26 cellular contexts compared by ENCODE assay signal in genomic region chr1:76891931-76892330, GRCh38. TPM values are rescaled to one million over a fixed set of nuclear protein-coding genes. Genes with fewer than 3 reads are reported as not detected.
A peak's percentile ranks its signal among the peaks of the same experiment; 100 is the strongest.
DNase-seq lines count a peak whose midpoint lies in the region; ATAC-seq, FAIRE-seq and TF ChIP-seq lines count a peak whose summit lies in the region.
"Had no signal": no experiment of that assay in that cellular context is flagged by ENCODE, and none has a peak within 500 bp of the region (broad histone marks: within the 10 kb centered on the region; RNA-seq: fewer than 3 reads in every experiment).

No MANE protein-coding gene starts in this region.

- 44 to 62% methylated on average over 4 of the region's 4 CpGs for WGBS in pancreas, 2 donors

- H3K4me3 ChIP-seq in AG10803 (ENCODE audit: low read length) (no peak overlapping the region), SK-N-MC (peak overlapping the region; percentile 20; the same call in 1 of the 2 replicates), fibroblast of villous mesenchyme (ENCODE audit: low read depth, low read length) (no peak overlapping the region), pancreas (no peak overlapping the region)
- H3K4me3 ChIP-seq: esophagus muscularis mucosa, thoracic aorta had no signal

- H3K4me1 Mint-ChIP-seq in HFFc6 (ENCODE audit: low read depth) (peaks cover 21% of the 10 kb centered on the region), immature natural killer cell (no peaks in the 10 kb centered on the region)
- H3K4me1 Mint-ChIP-seq: CD8-positive, alpha-beta memory T cell had no signal

- H3K27me3 ChIP-seq in pancreas = no peaks in the 10 kb centered on the region
- H3K27me3 ChIP-seq: esophagus muscularis mucosa had no signal

- peak overlapping the region; percentile 8; the same call in 1 of the 2 replicates for H3K4me3 Mint-ChIP-seq in HFFc6
- no peak overlapping the region for H3K4me3 Mint-ChIP-seq in immature natural killer cell
- H3K4me3 Mint-ChIP-seq: CD8-positive, alpha-beta memory T cell had no signal

- H3K9me3 ChIP-seq in SK-N-MC (ENCODE audit: low read depth, low read length) (no peaks in the 10 kb centered on the region), pancreas (no peaks in the 10 kb centered on the region)
- H3K9me3 ChIP-seq: esophagus muscularis mucosa, thoracic aorta had no signal

- FAIRE-seq in pancreas (lab: Jason Lieb, UNC) = no peak
- FAIRE-seq: H1 had no signal

- H3K27ac ChIP-seq in SK-N-MC = peak overlapping the region; percentile 63
- no peak overlapping the region for H3K27ac ChIP-seq in pancreas
- H3K27ac ChIP-seq: esophagus muscularis mucosa, thoracic aorta, WERI-Rb-1 had no signal

- no peaks in the 10 kb centered on the region for H3K36me3 ChIP-seq in SK-N-MC (ENCODE audit: insufficient read depth, low read length)
- no peaks in the 10 kb centered on the region for H3K36me3 ChIP-seq in pancreas
- H3K36me3 ChIP-seq: esophagus muscularis mucosa, thoracic aorta had no signal

- H3K36me3 Mint-ChIP-seq in HFFc6 (ENCODE audit: low read depth) (no peaks in the 10 kb centered on the region), immature natural killer cell (no peaks in the 10 kb centered on the region)
- H3K36me3 Mint-ChIP-seq: CD8-positive, alpha-beta memory T cell had no signal

- DNase-seq in AG10803 (ENCODE audit: low read depth) = peak; percentile 91
- DNase-seq in HFFc6 = peak; percentile 57
- no peak for DNase-seq in SK-N-MC (ENCODE audit: low read depth, low spot score)
- peak; percentile 86 for DNase-seq in fibroblast of villous mesenchyme (ENCODE audit: low read depth)
- DNase-seq in pancreas = no peak
- no peak for DNase-seq in anterior cingulate cortex (lab: John Stamatoyannopoulos, UW)
- DNase-seq in mesenteric fat pad (ENCODE audit: low spot score) = no peak
- DNase-seq in immature natural killer cell = no peak
- DNase-seq: ACHN; activated CD4-positive, alpha-beta T cell treated with anti-CD3 and anti-CD28 coated beads, Interleukin-2, amount 50 U/mL, for 4 hours; activated gamma-delta T cell treated with Interleukin-2 at 50 U/mL for 16 hours; amygdala; CD8-positive, alpha-beta memory T cell; central memory CD4-positive, alpha-beta T cell; effector CD4-positive, alpha-beta T cell; left ventricle myocardium superior; NCI-H1105 treated with DMSO at 0.1 percent for 48 hours; NCI-H524 treated with DMSO at 0.1 percent for 48 hours; retina; Right ventricle myocardium superior; WERI-Rb-1 had no signal

- H3K27ac Mint-ChIP-seq in HFFc6 (peak overlapping the region; percentile 14), immature natural killer cell (no peak overlapping the region)
- H3K27ac Mint-ChIP-seq: CD8-positive, alpha-beta memory T cell had no signal

- H3K9ac ChIP-seq in SK-N-MC (ENCODE audit: insufficient read length) = peak overlapping the region; percentile 22

- H3K9me3 Mint-ChIP-seq in HFFc6 (no peaks in the 10 kb centered on the region; the same call in 1 of the 2 replicates), immature natural killer cell (peaks cover 0 to 3% (median 0%) of the 10 kb centered on the region in 6 donors)

- intact Hi-C loops in pancreas (cut with DNase I) = no loop called here

- H3K27me3 Mint-ChIP-seq in HFFc6 (ENCODE audit: insufficient read depth) (peaks cover 2% of the 10 kb centered on the region; the same call in 1 of the 2 replicates), immature natural killer cell (ENCODE audit: low read depth in 3 of 3) (peaks cover 0 to 6% (median 5%) of the 10 kb centered on the region in 3 donors)

- TF ChIP-seq CTCF in AG10803 (conservative IDR thresholded peaks at IDR 0.05; ENCODE audit: low read length) (no peak), HFFc6 (IDR thresholded peaks at IDR 0.05) (no peak), fibroblast of villous mesenchyme (IDR thresholded peaks at IDR 0.05; ENCODE audit: insufficient read depth, low read depth, low read length) (no peak), pancreas (IDR thresholded peaks at IDR 0.05) (no peak)

- H3K4me1 ChIP-seq in pancreas = no peaks in the 10 kb centered on the region

- no peak for ATAC-seq in pancreas
- ATAC-seq: left ventricle myocardium superior had no signal

RNA-seq across cellular contexts. Expression of gene ST6GALNAC5, which starts 24.7 kb away (rescaled TPM):
- 1 to 10 TPM in 4 of 6 experiments, not detected in 2; 1.3 to 3.0 (median 2.1) TPM for total RNA-seq in HFFc6 (2021; fragmentation: NEBNext Ultra II Directional; extraction: Animal tissue kit (Norgen Biotek cat#: 25700))
- total RNA-seq in fibroblast of villous mesenchyme (114 and 155 TPM in 2 replicates), pancreas (1 to 10 TPM in 1 of 6 donors, under 1 TPM in 5; 0.20 to 2.0 (median 0.43) TPM), mesenteric fat pad (0.58 TPM)
- polyA plus RNA-seq in pancreas (1 to 10 TPM in 1 of 2 donors, under 1 TPM in 1; 0.76 to 3.1 TPM), immature natural killer cell (not detected)
- total RNA-seq: CD8-positive, alpha-beta memory T cell; OCI-LY7; T-helper 1 cell treated with Interleukin-12 subunit alpha and Interleukin-12 subunit beta and Interleukin-4 antibody, amounts not matched to agents 30 ng/mL and 1 ng/mL, for 36 hours had no signal
- polyA plus RNA-seq: CD8-positive, alpha-beta memory T cell had no signal

Comparison
In these comparisons a context has a peak if more than half of its experiments do, and no peak if none do; other contexts are left out.
1. DNase-seq: peak in AG10803 (single experiment), HFFc6 (single experiment) and fibroblast of villous mesenchyme (single experiment); none in SK-N-MC (single experiment), pancreas (0 of 6), anterior cingulate cortex (0 of 58), mesenteric fat pad (single experiment) and immature natural killer cell (0 of 3).
2. RNA of gene ST6GALNAC5, which starts 24.7 kb away (total RNA-seq): 114 to 155 TPM in fibroblast of villous mesenchyme; 1.3 to 3.0 TPM in HFFc6, 0.58 TPM in mesenteric fat pad (single experiment) and 0.20 to 2.0 TPM in pancreas; every median in the first group is over 10 times any median in the second.